Comparison of ENCODE assay signal across 8 cellular contexts in the genomic region with DNA sequence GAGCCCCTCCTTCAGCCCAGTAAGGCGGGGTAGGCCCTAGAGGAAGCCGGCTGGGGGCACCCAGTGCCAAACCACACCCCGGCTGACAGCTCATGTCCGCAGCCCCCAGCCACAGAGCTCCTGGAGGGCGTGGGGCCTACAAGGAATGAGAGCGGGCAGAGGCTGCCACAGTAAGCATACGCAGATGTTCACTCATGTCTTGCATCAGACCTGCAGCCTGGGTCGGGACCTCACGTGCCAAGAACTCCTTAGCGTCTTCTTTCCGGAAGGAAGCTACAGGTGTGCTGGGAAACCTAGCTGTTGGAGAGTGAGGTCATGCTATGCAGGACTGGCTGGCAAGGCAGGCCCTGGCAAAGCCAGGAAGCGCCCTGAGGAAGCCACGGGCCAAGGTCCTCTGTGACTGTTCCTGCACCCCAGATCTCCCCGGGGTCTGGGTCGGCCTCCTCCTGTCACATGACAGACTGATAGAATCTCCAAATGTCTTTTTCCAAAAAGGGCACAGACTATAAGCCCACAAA.
DNase-seq lines count a peak whose midpoint lies in the region.

No MANE protein-coding gene starts in this region.

- H3K27me3 ChIP-seq in HUES48 (ENCODE audit: control insufficient read depth, insufficient read depth, low read length) (no peaks in the 10 kb centered on the region), subcutaneous abdominal adipose tissue (ENCODE audit: control insufficient read depth in 5 of 5, insufficient read depth in 4 of 5, low read length in 5 of 5) (no peaks in the 10 kb centered on the region)

- DNase-seq in AG20443 (ENCODE audit: low spot score): peak; percentile 86
- peak; percentile 50 to 57 for DNase-seq in activated T-cell treated with anti-CD3 and anti-CD28 coated beads, Interleukin-2, amount 50 U/mL, for 48 hours
- no peak for DNase-seq in NCI-H1436 (lab: John Stamatoyannopoulos, UW)
- no peak for DNase-seq in NCI-H82 (lab: John Stamatoyannopoulos, UW)
- no peak for DNase-seq in effector CD4-positive, alpha-beta T cell

- H3K36me3 ChIP-seq in HUES48 (ENCODE audit: control insufficient read depth, insufficient read depth, low read length) (peaks cover 11% of the 10 kb centered on the region), subcutaneous abdominal adipose tissue (ENCODE audit: control insufficient read depth in 5 of 5, insufficient read depth in 5 of 5, low read length in 5 of 5) (peaks cover 0 to 5% (median 5%) of the 10 kb centered on the region in 5 donors)

- H3K9me3 ChIP-seq in HUES48 (ENCODE audit: control insufficient read depth, insufficient read depth, low read length): no peaks in the 10 kb centered on the region
- H3K9me3 ChIP-seq in iPS-18c (ENCODE audit: control insufficient read depth, insufficient read depth, low read length): no peaks in the 10 kb centered on the region
- H3K9me3 ChIP-seq in subcutaneous abdominal adipose tissue (ENCODE audit: control insufficient read depth in 5 of 5, low read length in 5 of 5): no peaks in the 10 kb centered on the region

- H3K4me3 ChIP-seq in HUES48 (ENCODE audit: low read depth, low read length) (peak overlapping the region; percentile 88), iPS-18c (ENCODE audit: insufficient read depth, low read depth, low read length) (peak overlapping the region; percentile 15), subcutaneous abdominal adipose tissue (ENCODE audit: low read depth in 1 of 5, low read length in 5 of 5) (peak overlapping the region in 4 of 5 donors; percentile 38 to 77 (median 62))

- peaks cover 27% of the 10 kb centered on the region for H3K4me1 ChIP-seq in HUES48 (ENCODE audit: control insufficient read depth, insufficient read depth, low read length)
- peaks cover 17 to 70% (median 66%) of the 10 kb centered on the region in 5 donors for H3K4me1 ChIP-seq in subcutaneous abdominal adipose tissue (ENCODE audit: control insufficient read depth in 5 of 5, insufficient read depth in 5 of 5, low read length in 5 of 5)

- no peak overlapping the region for H3K9ac ChIP-seq in HUES48 (ENCODE audit: low read depth, low read length)
- H3K9ac ChIP-seq in subcutaneous abdominal adipose tissue (ENCODE audit: low read length in 5 of 5): peak overlapping the region; percentile 53 to 90 (median 60)

- H3K27ac ChIP-seq in HUES48 (ENCODE audit: low read depth, low read length): no peak overlapping the region
- H3K27ac ChIP-seq in subcutaneous abdominal adipose tissue (ENCODE audit: low read depth, low read length): peak overlapping the region; percentile 79

Comparison
In these comparisons a context has a peak if more than half of its experiments do, and no peak if none do; other contexts are left out.
1. DNase-seq: peak in AG20443 (single experiment) and activated T-cell treated with anti-CD3 and anti-CD28 coated beads, Interleukin-2, amount 50 U/mL, for 48 hours (2 of 2); none in NCI-H1436 (single experiment), NCI-H82 (single experiment) and effector CD4-positive, alpha-beta T cell (single experiment).
2. H3K4me3 ChIP-seq: peak in every context shown above with its lines; median percentile 88 in HUES48; 62 in subcutaneous abdominal adipose tissue; 15 in iPS-18c.